Comparison of ENCODE assay signal across 8 cellular contexts in the genomic region with DNA sequence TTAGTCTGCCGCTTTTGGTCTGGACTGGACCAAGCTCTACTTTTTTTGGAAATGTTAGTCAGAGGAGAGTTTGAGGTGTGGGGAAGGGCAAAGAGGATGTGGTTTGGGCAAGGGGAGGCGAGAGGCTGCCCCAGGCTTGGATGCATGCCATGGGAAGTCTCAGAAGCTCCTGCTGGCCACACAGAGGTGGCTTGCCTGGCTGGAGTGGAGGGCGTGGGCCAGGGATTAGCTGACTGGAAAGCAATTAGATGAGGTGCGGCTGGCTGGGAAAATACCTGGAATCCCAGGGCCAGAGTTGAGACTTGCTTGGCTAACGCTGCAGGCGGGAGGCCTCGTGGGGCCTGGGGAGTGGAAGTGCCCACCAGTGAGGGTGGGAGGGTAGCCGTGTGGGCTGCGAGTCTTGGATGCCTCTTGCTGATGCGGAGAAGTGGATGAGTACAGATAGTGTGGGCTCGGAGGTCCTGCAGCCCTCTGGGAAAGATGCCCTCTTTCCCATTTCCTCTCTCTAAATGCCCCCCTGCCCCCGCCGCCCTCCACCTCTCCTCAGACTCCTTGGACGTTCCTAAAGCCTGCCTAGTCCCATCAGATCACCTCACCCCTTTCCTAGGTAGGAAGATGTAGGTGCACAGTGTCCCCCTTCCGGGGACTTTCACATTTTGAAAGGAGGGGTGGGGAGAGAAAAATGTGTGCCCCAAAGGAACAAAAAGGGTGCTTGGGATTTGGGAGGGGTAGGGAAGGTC.
A peak's percentile ranks its signal among the peaks of the same experiment; 100 is the strongest.
DNase-seq lines count a peak whose midpoint lies in the region; ATAC-seq, FAIRE-seq and TF ChIP-seq lines count a peak whose summit lies in the region.

No MANE protein-coding gene starts in this region.

- CTCF ChIA-PET in AG04450 (lab: Charles Lee), result interaction anchor here (1.3 kb wide), 1 partner anchor 157 kb away, joined by 4 read pairs; no protein-coding TSS in a partner anchor

- H3K9ac ChIP-seq in mucosa of stomach (ENCODE audit: low read length), result peak overlapping the region; percentile 26

- peak overlapping the region; percentile 55 for H3K4me3 Mint-ChIP-seq in chondrocyte (ENCODE audit: unreplicated experiment)

- no peaks in the 10 kb centered on the region for H3K27me3 Mint-ChIP-seq in chondrocyte (ENCODE audit: low read depth)

- ATAC-seq in HG03565 (IDR thresholded peaks at IDR 0.05; ENCODE audit: unreplicated experiment), result no peak

- POLR2A ChIA-PET in AG04450 (lab: Yijun Ruan, JAX), result interaction anchor here (1.3 kb wide), 1 partner anchor 114 kb away, joined by 3 read pairs; no protein-coding TSS in a partner anchor

- peaks cover 2% of the 10 kb centered on the region for H3K36me3 Mint-ChIP-seq in chondrocyte (ENCODE audit: low read depth)

- DNase-seq in AG04450 (ENCODE audit: low read depth, low spot score) (no peak), H54 (ENCODE audit: insufficient read length, low spot score) (peak; percentile 71), SJSA1 (ENCODE audit: low read depth in 1 of 2, low spot score in 2 of 2) (peak; percentile 84 to 92), chondrocyte (ENCODE audit: low spot score) (peak; percentile 95), hippocampal formation (lab: John Stamatoyannopoulos, UW) (no peak), NCI-H187 treated with DMSO at 0.1 percent for 48 hours (lab: John Stamatoyannopoulos, UW) (no peak)

- TF ChIP-seq POLR2A in H54 (IDR thresholded peaks at IDR 0.05; ENCODE audit: low read depth, low read length), result no peak

- H3K36me3 ChIP-seq in SJSA1 (peaks cover 67% of the 10 kb centered on the region), mucosa of stomach (ENCODE audit: control insufficient read depth, insufficient read depth, low read length) (no peaks in the 10 kb centered on the region)

- H3K27ac ChIP-seq in AG04450 (ENCODE audit: low read depth, low read length) (peak overlapping the region; percentile 39), SJSA1 (peak overlapping the region; percentile 19; the same call in 1 of the 2 replicates)

- H3K4me1 ChIP-seq in SJSA1 (replicated peaks), result peaks cover 65% of the 10 kb centered on the region
- peaks cover 58% of the 10 kb centered on the region for H3K4me1 ChIP-seq in mucosa of stomach (ENCODE audit: control insufficient read depth, insufficient read depth, low read length)

- H3K9me3 Mint-ChIP-seq in chondrocyte (ENCODE audit: low read depth), result no peaks in the 10 kb centered on the region

- peaks cover 88% of the 10 kb centered on the region for H3K4me1 Mint-ChIP-seq in chondrocyte (ENCODE audit: low read depth)

- H3K27ac Mint-ChIP-seq in chondrocyte (ENCODE audit: unreplicated experiment), result peak overlapping the region; percentile 94

- no peaks in the 10 kb centered on the region; the same call in 1 of the 2 replicates for H3K9me3 ChIP-seq in AG04450 (ENCODE audit: control insufficient read depth, insufficient read depth, low read length)
- H3K9me3 ChIP-seq in SJSA1 (replicated peaks), result no peaks in the 10 kb centered on the region
- H3K9me3 ChIP-seq in mucosa of stomach (ENCODE audit: control insufficient read depth, low read length), result no peaks in the 10 kb centered on the region

- H3K27me3 ChIP-seq in AG04450 (ENCODE audit: control insufficient read depth, insufficient read depth, low read length), result no peaks in the 10 kb centered on the region
- H3K27me3 ChIP-seq in SJSA1 (replicated peaks), result no peaks in the 10 kb centered on the region
- H3K27me3 ChIP-seq in mucosa of stomach (ENCODE audit: control insufficient read depth, insufficient read depth, low read length), result no peaks in the 10 kb centered on the region

- peak; percentile 77 for FAIRE-seq in H54 (lab: Jason Lieb, UNC)

- no peak for TF ChIP-seq CTCF in AG04450 (IDR thresholded peaks at IDR 0.05; ENCODE audit: low read depth, low read length)
- no peak for TF ChIP-seq CTCF in chondrocyte (IDR thresholded peaks at IDR 0.05)

- H3K4me3 ChIP-seq in AG04450 (ENCODE audit: low read depth, low read length) (no peak overlapping the region), SJSA1 (no peak overlapping the region), mucosa of stomach (ENCODE audit: low read length) (no peak overlapping the region)

Comparison
In these comparisons a context has a peak if more than half of its experiments do, and no peak if none do; other contexts are left out.
1. DNase-seq: peak in H54 (single experiment), SJSA1 (2 of 2) and chondrocyte (single experiment); none in AG04450 (single experiment), hippocampal formation (0 of 2) and NCI-H187 treated with DMSO at 0.1 percent for 48 hours (single experiment).